1 cellular context compared by ENCODE assay signal in genomic region chr6:157557541-157557940, GRCh38.
TF ChIP-seq lines count a peak whose summit lies in the region.

No MANE protein-coding gene starts in this region.

TF ChIP-seq in liver, 16 proteins besides CTCF, POLR2A, EP300 and RAD21 (continued from another document):
- TF ChIP-seq REST (IDR thresholded peaks at IDR 0.05) (no peak), NR2F2 (IDR thresholded peaks at IDR 0.05) (no peak), ATF3 (IDR thresholded peaks at IDR 0.05) (no peak), YY1 (IDR thresholded peaks at IDR 0.05) (no peak), TAF1 (conservative IDR thresholded peaks at IDR 0.05) (no peak), SP1 (IDR thresholded peaks at IDR 0.05) (no peak), JUND (IDR thresholded peaks at IDR 0.05) (no peak)
TF ChIP-seq in liver: peak in this region for 0.
